In the genomic region with DNA sequence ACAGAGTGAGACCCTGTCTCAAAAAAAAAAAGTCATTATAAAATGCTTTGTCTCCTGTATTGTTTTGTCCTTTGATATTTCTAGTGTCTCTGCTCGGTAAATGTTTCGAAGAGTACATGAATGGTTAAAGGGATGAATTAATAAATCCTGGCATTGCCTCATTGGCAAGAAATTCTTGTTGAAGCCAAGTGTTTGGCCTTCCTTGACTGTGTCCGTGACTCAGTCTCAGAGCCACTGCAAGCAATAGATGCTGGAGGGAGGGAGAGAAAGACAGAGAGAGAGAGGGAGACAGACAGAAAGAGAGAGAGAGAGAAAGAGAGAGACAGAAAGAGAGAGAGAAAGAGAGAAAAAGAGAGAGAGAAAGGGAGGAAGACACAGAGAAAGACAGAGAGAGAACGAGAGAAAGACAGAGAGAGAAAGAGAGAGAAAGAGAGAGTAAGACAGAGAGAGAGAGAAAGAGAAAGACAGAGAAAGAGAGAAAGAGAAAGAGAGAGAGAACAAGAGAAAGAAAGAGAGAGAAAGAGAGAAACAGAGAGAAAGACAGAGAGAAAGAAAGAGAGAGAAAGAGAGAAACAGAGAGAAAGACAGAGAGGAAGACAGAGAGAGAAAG, we compare ENCODE assay signal across 1 cellular context.
TF ChIP-seq lines count a peak whose summit lies in the region.

No MANE protein-coding gene starts in this region.

TF ChIP-seq in IMR-90, 13 proteins besides CTCF, POLR2A, EP300 and RAD21:
- TF ChIP-seq, protein P1, sequence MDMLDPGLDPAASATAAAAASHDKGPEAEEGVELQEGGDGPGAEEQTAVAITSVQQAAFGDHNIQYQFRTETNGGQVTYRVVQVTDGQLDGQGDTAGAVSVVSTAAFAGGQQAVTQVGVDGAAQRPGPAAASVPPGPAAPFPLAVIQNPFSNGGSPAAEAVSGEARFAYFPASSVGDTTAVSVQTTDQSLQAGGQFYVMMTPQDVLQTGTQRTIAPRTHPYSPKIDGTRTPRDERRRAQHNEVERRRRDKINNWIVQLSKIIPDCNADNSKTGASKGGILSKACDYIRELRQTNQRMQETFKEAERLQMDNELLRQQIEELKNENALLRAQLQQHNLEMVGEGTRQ (IDR thresholded peaks at IDR 0.05; ENCODE audit: low read depth, low read length) = no peak
- peak; percentile 54; the same call in 1 of the 2 replicates for TF ChIP-seq CEBPB (IDR thresholded peaks at IDR 0.05; ENCODE audit: low read depth, low read length)
